Comparison of ENCODE assay signal across 16 cellular contexts in genomic region chr11:121476379-121477032, GRCh38. TPM values are rescaled to one million over a fixed set of nuclear protein-coding genes. Genes with fewer than 3 reads are reported as not detected.
DNase-seq lines count a peak whose midpoint lies in the region; TF ChIP-seq lines count a peak whose summit lies in the region.
"Had no signal": no experiment of that assay in that cellular context is flagged by ENCODE, and none has a peak within 500 bp of the region (broad histone marks: within the 10 kb centered on the region; RNA-seq: fewer than 3 reads in every experiment).

No MANE protein-coding gene starts in this region.

- H3K4me1 Mint-ChIP-seq in osteocyte (ENCODE audit: unreplicated experiment) = peaks cover 23% of the 10 kb centered on the region

- no peak for TF ChIP-seq POLR2A in prostate gland (IDR thresholded peaks at IDR 0.05)

- 37% methylated on average over 5 of the region's 5 CpGs for WGBS in prostate gland

- DNase-seq in NCI-H1092 treated with DMSO at 0.1 percent for 48 hours (lab: John Stamatoyannopoulos, UW) = peak; percentile 9
- no peak for DNase-seq in NCI-H1092 (lab: John Stamatoyannopoulos, UW)
- peak; percentile 86 for DNase-seq in NCI-H345 (lab: John Stamatoyannopoulos, UW)
- DNase-seq in effector memory CD4-positive, alpha-beta T cell = no peak
- peak; percentile 76 for DNase-seq in prostate gland (ENCODE audit: low spot score)
- DNase-seq in GOT3 (lab: John Stamatoyannopoulos, UW) = no peak
- no peak for DNase-seq in osteocyte (ENCODE audit: extremely low spot score, unreplicated experiment)
- DNase-seq in effector CD8-positive, alpha-beta T cell (lab: John Stamatoyannopoulos, UW) = no peak
- DNase-seq: Calu3, NCI-H2171 treated with DMSO at 0.1 percent for 48 hours, transverse colon, WERI-Rb-1 had no signal

- H3K27me3 ChIP-seq in effector memory CD4-positive, alpha-beta T cell (replicated peaks; ENCODE audit: control insufficient read depth, insufficient read depth, low read length, poor library complexity, severe bottlenecking) = no peaks in the 10 kb centered on the region
- no peaks in the 10 kb centered on the region for H3K27me3 ChIP-seq in prostate gland (replicated peaks; ENCODE audit: insufficient read depth)
- H3K27me3 ChIP-seq: cardiac muscle cell, transverse colon had no signal

- H3K36me3 Mint-ChIP-seq in osteocyte (ENCODE audit: unreplicated experiment) = no peaks in the 10 kb centered on the region

- no peak overlapping the region for H3K27ac Mint-ChIP-seq in osteocyte (ENCODE audit: unreplicated experiment)
- H3K27ac Mint-ChIP-seq: activated T-helper 1 cell treated with anti-CD3 and anti-CD28 coated beads, Interleukin-12 subunit alpha, Interleukin-12 subunit beta, Interleukin-2, Interleukin-4 antibody, amounts not matched to agents 30 ng/mL and 10 ng/mL and 1 ng/mL, durations not matched to agents 14 hours and 24 hours and 36 hours had no signal

- H3K4me3 Mint-ChIP-seq in osteocyte (ENCODE audit: unreplicated experiment) = no peak overlapping the region
- H3K4me3 Mint-ChIP-seq: activated T-helper 1 cell treated with anti-CD3 and anti-CD28 coated beads, Interleukin-12 subunit alpha, Interleukin-12 subunit beta, Interleukin-2, Interleukin-4 antibody, amounts not matched to agents 30 ng/mL and 10 ng/mL and 1 ng/mL, durations not matched to agents 14 hours and 24 hours and 36 hours had no signal

- peaks cover 58% of the 10 kb centered on the region for H3K36me3 ChIP-seq in effector memory CD4-positive, alpha-beta T cell (ENCODE audit: control insufficient read depth, insufficient read depth, low read length)
- H3K36me3 ChIP-seq in prostate gland = no peaks in the 10 kb centered on the region
- H3K36me3 ChIP-seq: cardiac muscle cell, transverse colon, WERI-Rb-1 had no signal

- H3K9me3 ChIP-seq in effector memory CD4-positive, alpha-beta T cell (ENCODE audit: control insufficient read depth, low read length) = no peaks in the 10 kb centered on the region
- H3K9me3 ChIP-seq in prostate gland = no peaks in the 10 kb centered on the region
- H3K9me3 ChIP-seq: transverse colon had no signal

- no peak overlapping the region for H3K4me3 ChIP-seq in effector memory CD4-positive, alpha-beta T cell (ENCODE audit: insufficient read depth, low read depth, low read length, poor library complexity, severe bottlenecking)
- H3K4me3 ChIP-seq in prostate gland = no peak overlapping the region
- H3K4me3 ChIP-seq: cardiac muscle cell, K562, transverse colon had no signal

- H3K4me1 ChIP-seq in effector memory CD4-positive, alpha-beta T cell (ENCODE audit: control insufficient read depth, insufficient read depth, low read length, poor library complexity, severe bottlenecking) = peaks cover 19% of the 10 kb centered on the region
- peaks cover 39% of the 10 kb centered on the region for H3K4me1 ChIP-seq in prostate gland (replicated peaks)

- H3K27me3 Mint-ChIP-seq in osteocyte (ENCODE audit: unreplicated experiment) = peaks cover 28% of the 10 kb centered on the region

- peak overlapping the region; percentile 39 for H3K27ac ChIP-seq in effector memory CD4-positive, alpha-beta T cell (ENCODE audit: insufficient read depth, low read length, poor library complexity, severe bottlenecking)
- H3K27ac ChIP-seq in prostate gland = peak overlapping the region; percentile 61 to 71
- H3K27ac ChIP-seq: 22Rv1, cardiac muscle cell, WERI-Rb-1 had no signal

- TF ChIP-seq CTCF in prostate gland (IDR thresholded peaks at IDR 0.05) = no peak
- TF ChIP-seq CTCF in osteocyte (IDR thresholded peaks at IDR 0.05) = no peak

- no peaks in the 10 kb centered on the region for H3K9me3 Mint-ChIP-seq in osteocyte (ENCODE audit: unreplicated experiment)
- H3K9me3 Mint-ChIP-seq: activated T-helper 1 cell treated with anti-CD3 and anti-CD28 coated beads, Interleukin-12 subunit alpha, Interleukin-12 subunit beta, Interleukin-2, Interleukin-4 antibody, amounts not matched to agents 30 ng/mL and 10 ng/mL and 1 ng/mL, durations not matched to agents 14 hours and 24 hours and 36 hours had no signal

- intact Hi-C loops in prostate gland (cut with DNase I) = no loop called here

RNA-seq across cellular contexts. Expression of gene SORL1, which starts 24.4 kb away (rescaled TPM):
- total RNA-seq in prostate gland (10 to 100 TPM; 77.4 to 97.6 TPM), osteocyte (2.1 and 3.1 TPM in 2 replicates)

Comparison
In these comparisons a context has a peak if more than half of its experiments do, and no peak if none do; other contexts are left out.
1. DNase-seq: peak in NCI-H1092 treated with DMSO at 0.1 percent for 48 hours (single experiment), NCI-H345 (single experiment) and prostate gland (single experiment); none in NCI-H1092 (single experiment), effector memory CD4-positive, alpha-beta T cell (0 of 3), GOT3 (single experiment), osteocyte (single experiment) and effector CD8-positive, alpha-beta T cell (single experiment).
2. RNA of gene SORL1, which starts 24.4 kb away (total RNA-seq): 77.4 to 97.6 TPM in prostate gland; 2.1 to 3.1 TPM in osteocyte; every median in the first group is over 10 times any median in the second.